Comparison of ENCODE assay signal across 8 cellular contexts in the genomic region with DNA sequence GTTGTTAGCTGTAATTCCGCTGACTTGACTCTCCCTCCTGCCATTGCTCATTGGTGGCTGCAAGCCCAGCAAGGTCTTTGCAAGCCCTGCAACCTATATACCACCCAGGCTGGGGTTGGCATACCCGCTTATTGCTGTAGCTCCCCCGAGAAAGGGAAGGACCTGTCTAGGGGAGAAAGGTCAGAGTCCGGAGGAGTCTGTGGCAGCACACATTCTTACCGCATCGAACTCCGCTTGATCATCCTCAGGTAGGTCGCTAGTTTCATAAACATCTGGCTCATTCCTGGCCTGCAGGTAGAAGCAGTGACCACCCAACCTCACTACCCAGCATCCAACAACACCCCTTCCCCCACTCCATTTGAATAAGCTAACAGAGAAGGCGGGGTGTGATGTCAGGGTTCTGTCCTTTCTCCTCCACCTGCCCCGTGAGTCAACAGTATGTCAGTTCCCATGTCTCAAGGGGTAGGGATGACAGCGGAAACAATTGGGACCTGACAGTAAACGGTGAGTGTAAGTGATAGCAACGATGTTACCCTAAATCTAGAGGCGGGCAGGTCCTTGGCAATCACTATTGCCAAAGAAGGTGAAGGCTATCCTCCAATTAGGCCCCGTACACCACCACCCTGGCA. TPM values are rescaled to one million over a fixed set of nuclear protein-coding genes. Genes with fewer than 3 reads are reported as not detected.
DNase-seq lines count a peak whose midpoint lies in the region; ATAC-seq and TF ChIP-seq lines count a peak whose summit lies in the region.

No MANE protein-coding gene starts in this region.

- H3K9me3 Mint-ChIP-seq in endodermal cell, result no peaks in the 10 kb centered on the region
- no peaks in the 10 kb centered on the region for H3K9me3 Mint-ChIP-seq in osteocyte (ENCODE audit: unreplicated experiment)

- peak overlapping the region; percentile 86 for H3K9ac ChIP-seq in endodermal cell (ENCODE audit: extremely low read depth, low read length, poor library complexity, severe bottlenecking)

- WGBS in endodermal cell (ENCODE audit: insufficient coverage in 1 of 2, insufficient read length in 1 of 2), 2 experiments, result 64 to 73% methylated on average over 10 to 15 of the region's 15 CpGs

- peaks cover 33% of the 10 kb centered on the region for H3K27me3 Mint-ChIP-seq in endodermal cell (ENCODE audit: insufficient read depth)
- H3K27me3 Mint-ChIP-seq in osteocyte (ENCODE audit: unreplicated experiment), result peaks cover 24% of the 10 kb centered on the region

- H3K27ac ChIP-seq in endodermal cell (ENCODE audit: low read depth, low read length), result no peak overlapping the region

- H3K4me3 Mint-ChIP-seq in endodermal cell (peak overlapping the region; percentile 97), osteocyte (ENCODE audit: unreplicated experiment) (peak overlapping the region; percentile 98)

- peak overlapping the region; percentile 92 for H3K4me3 ChIP-seq in endodermal cell (ENCODE audit: low read length)

- DNase-seq in DMS53 treated with DMSO at 0.1 percent for 48 hours (lab: John Stamatoyannopoulos, UW; ENCODE audit: unreplicated experiment) (peak; percentile 63), NCI-H526 (lab: John Stamatoyannopoulos, UW) (peak; percentile 80 to 87), endodermal cell (peak; percentile 64), osteocyte (ENCODE audit: extremely low spot score, unreplicated experiment) (no peak), D341Med (ENCODE audit: low spot score) (no peak)
- no peak for DNase-seq in effector CD4-positive, alpha-beta T cell

- H3K27ac Mint-ChIP-seq in endodermal cell (peak overlapping the region; percentile 82), osteocyte (ENCODE audit: unreplicated experiment) (peak overlapping the region; percentile 93)

- H3K4me1 ChIP-seq in endodermal cell (ENCODE audit: control insufficient read depth, insufficient read depth, low read length), result peaks cover 4% of the 10 kb centered on the region

- no peaks in the 10 kb centered on the region for H3K9me3 ChIP-seq in endodermal cell (ENCODE audit: control insufficient read depth, low read length)

- peaks cover 31% of the 10 kb centered on the region for H3K27me3 ChIP-seq in endodermal cell (ENCODE audit: control insufficient read depth, insufficient read depth, low read length, poor library complexity, severe bottlenecking)

- H3K4me1 Mint-ChIP-seq in endodermal cell, result peaks cover 17% of the 10 kb centered on the region
- H3K4me1 Mint-ChIP-seq in osteocyte (ENCODE audit: unreplicated experiment), result peaks cover 40% of the 10 kb centered on the region

- H3K36me3 Mint-ChIP-seq in endodermal cell (ENCODE audit: low read depth), result peaks cover 12% of the 10 kb centered on the region
- H3K36me3 Mint-ChIP-seq in osteocyte (ENCODE audit: unreplicated experiment), result peaks cover 12% of the 10 kb centered on the region

- ATAC-seq in GM19351 (IDR thresholded peaks at IDR 0.05; ENCODE audit: unreplicated experiment), result no peak
- ATAC-seq in HG02610 (IDR thresholded peaks at IDR 0.05; ENCODE audit: unreplicated experiment), result no peak

- peaks cover 21% of the 10 kb centered on the region for H3K36me3 ChIP-seq in endodermal cell (ENCODE audit: control insufficient read depth, insufficient read depth, low read length)

- no peak for TF ChIP-seq CTCF in endodermal cell (conservative IDR thresholded peaks at IDR 0.05)
- TF ChIP-seq CTCF in osteocyte (IDR thresholded peaks at IDR 0.05), result no peak

RNA-seq across cellular contexts. Expression of a gene that starts 1.1 kb away (rescaled TPM):
- total RNA-seq in endodermal cell, result 100 to 1,000 TPM; 110 to 114 TPM
- 164 TPM for polyA plus RNA-seq in endodermal cell (2013, experiment 1 of 2)
- 157 TPM for polyA plus RNA-seq in endodermal cell (2013, experiment 2 of 2)
- total RNA-seq in osteocyte, result 149 and 155 TPM in 2 replicates

RNA-seq across cellular contexts. Expression of a gene that starts 3.9 kb away (rescaled TPM):
- total RNA-seq in endodermal cell, result 1 to 10 TPM; 2.3 to 4.5 TPM
- 17.2 TPM for polyA plus RNA-seq in endodermal cell (2013, experiment 1 of 2)
- polyA plus RNA-seq in endodermal cell (2013, experiment 2 of 2), result 14.5 TPM
- total RNA-seq in osteocyte, result 0.43 and 0.73 TPM in 2 replicates

RNA-seq across cellular contexts. Expression of a gene that starts 23.3 kb away (rescaled TPM):
- total RNA-seq in endodermal cell, result 10 to 100 TPM; 49.2 to 88.2 TPM
- polyA plus RNA-seq in endodermal cell (2013, experiment 1 of 2), result 42.9 TPM
- 32.4 TPM for polyA plus RNA-seq in endodermal cell (2013, experiment 2 of 2)
- 104 and 105 TPM in 2 replicates for total RNA-seq in osteocyte

RNA-seq across cellular contexts. Expression of a gene that starts 25.6 kb away (rescaled TPM):
- total RNA-seq in endodermal cell (10 to 100 TPM in 1 of 2 donors, 1 to 10 TPM in 1; 9.9 to 12.4 TPM), osteocyte (89.9 and 95.7 TPM in 2 replicates)
- polyA plus RNA-seq in endodermal cell (2013, experiment 1 of 2), result 19.7 TPM
- 12.3 TPM for polyA plus RNA-seq in endodermal cell (2013, experiment 2 of 2)

RNA-seq across cellular contexts. Expression of a gene that starts 45.1 kb away (rescaled TPM):
- total RNA-seq in endodermal cell (10 to 100 TPM; 40.9 to 45.5 TPM), osteocyte (30.4 and 34.9 TPM in 2 replicates)
- polyA plus RNA-seq in endodermal cell (2013, experiment 1 of 2), result 20.1 TPM
- polyA plus RNA-seq in endodermal cell (2013, experiment 2 of 2), result 19.4 TPM

Comparison
In these comparisons a context has a peak if more than half of its experiments do, and no peak if none do; other contexts are left out.
1. DNase-seq: peak in DMS53 treated with DMSO at 0.1 percent for 48 hours (single experiment), NCI-H526 (2 of 2) and endodermal cell (single experiment); none in osteocyte (single experiment), effector CD4-positive, alpha-beta T cell (single experiment) and D341Med (single experiment).